In the genomic region with DNA sequence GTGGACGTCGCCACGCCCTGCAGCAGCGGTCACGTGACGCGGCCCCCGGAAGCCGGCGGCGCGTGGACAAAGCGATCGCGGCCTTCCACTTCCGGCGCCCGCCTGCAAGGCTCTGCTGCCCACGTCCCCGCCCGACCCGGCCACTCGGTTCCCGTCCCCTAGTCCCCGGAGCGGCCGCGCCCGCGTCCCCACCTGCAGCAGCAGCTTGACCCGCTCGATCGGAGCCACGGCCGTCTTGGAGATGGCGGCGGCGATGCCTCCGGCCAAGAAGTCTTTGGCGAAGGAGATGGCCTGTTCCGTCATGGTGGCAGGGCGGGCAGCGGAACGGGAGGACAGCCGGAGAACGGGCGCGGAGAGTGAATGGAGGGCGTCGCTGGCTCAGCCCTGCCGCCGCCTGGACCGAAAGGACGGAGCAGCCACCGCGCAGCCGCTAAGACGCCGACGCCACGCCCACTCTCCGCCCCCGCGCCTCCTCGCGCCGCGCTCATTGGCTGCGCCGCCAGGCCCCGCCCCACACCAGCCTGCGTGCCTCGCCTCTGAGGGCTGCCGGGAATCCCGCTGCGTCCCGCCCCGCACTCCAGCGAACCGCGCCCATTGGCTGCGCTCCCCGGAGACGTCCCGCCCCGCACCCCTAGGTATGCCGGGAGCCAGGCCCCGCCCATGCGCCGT, we compare ENCODE assay signal across 8 cellular contexts. TPM values are rescaled to one million over a fixed set of nuclear protein-coding genes. Genes with fewer than 3 reads are reported as not detected.
DNase-seq lines count a peak whose midpoint lies in the region; ATAC-seq and TF ChIP-seq lines count a peak whose summit lies in the region.

SLC25A6 (minus strand) TSS at position 407 of the 669 bp plus-strand sequence; CDS start at position 303, 104 bp downstream.

- no peaks in the 10 kb centered on the region for H3K9me3 ChIP-seq in BE2C

- no peaks in the 10 kb centered on the region for H3K27me3 ChIP-seq in BE2C

- H3K4me1 Mint-ChIP-seq in activated CD8-positive, alpha-beta T cell treated with anti-CD3 and anti-CD28 coated beads for 36 hours (ENCODE audit: low read depth): peaks cover 52% of the 10 kb centered on the region
- H3K4me1 Mint-ChIP-seq in endothelial cell (ENCODE audit: unreplicated experiment): peaks cover 19% of the 10 kb centered on the region

- peak within 1 kb of the TSS; percentile 97 for H3K27ac Mint-ChIP-seq in activated CD8-positive, alpha-beta T cell treated with anti-CD3 and anti-CD28 coated beads for 36 hours
- H3K27ac Mint-ChIP-seq in endothelial cell (ENCODE audit: unreplicated experiment): peak within 1 kb of the TSS; percentile 89

- H3K4me3 ChIP-seq in BE2C (ENCODE audit: low read depth, low read length): peak within 1 kb of the TSS; percentile 96

- peak within 1 kb of the TSS; percentile 91 for H3K4me3 Mint-ChIP-seq in activated CD8-positive, alpha-beta T cell treated with anti-CD3 and anti-CD28 coated beads for 36 hours
- peak within 1 kb of the TSS; percentile 94 for H3K4me3 Mint-ChIP-seq in endothelial cell (ENCODE audit: unreplicated experiment)

- no peaks in the 10 kb centered on the region for H3K4me1 ChIP-seq in BE2C

- H3K27me3 Mint-ChIP-seq in activated CD8-positive, alpha-beta T cell treated with anti-CD3 and anti-CD28 coated beads for 36 hours: no peaks in the 10 kb centered on the region
- peaks cover 33% of the 10 kb centered on the region for H3K27me3 Mint-ChIP-seq in endothelial cell (ENCODE audit: unreplicated experiment)

- POLR2A ChIA-PET in activated CD8-positive, alpha-beta T cell treated with anti-CD3 and anti-CD28 coated beads for 36 hours (lab: Charles Lee): no interaction called here

- no peaks in the 10 kb centered on the region for H3K9me3 Mint-ChIP-seq in activated CD8-positive, alpha-beta T cell treated with anti-CD3 and anti-CD28 coated beads for 36 hours
- H3K9me3 Mint-ChIP-seq in endothelial cell (ENCODE audit: unreplicated experiment): no peaks in the 10 kb centered on the region

- ATAC-seq in GM19455 (IDR thresholded peaks at IDR 0.05; ENCODE audit: unreplicated experiment): peak; percentile 91
- peak; percentile 98 for ATAC-seq in activated CD8-positive, alpha-beta T cell treated with anti-CD3 and anti-CD28 coated beads for 36 hours

- CTCF ChIA-PET in activated CD8-positive, alpha-beta T cell treated with anti-CD3 and anti-CD28 coated beads for 36 hours (lab: Charles Lee): no interaction called here

- intact Hi-C loops in activated CD8-positive, alpha-beta T cell treated with anti-CD3 and anti-CD28 coated beads for 36 hours (cut with micrococcal nuclease): no loop called here

- no peak for TF ChIP-seq CTCF in BE2C (IDR thresholded peaks at IDR 0.05; ENCODE audit: low read depth, low read length)
- TF ChIP-seq CTCF in activated CD8-positive, alpha-beta T cell treated with anti-CD3 and anti-CD28 coated beads for 36 hours (IDR thresholded peaks at IDR 0.05): peak; percentile 42
- TF ChIP-seq CTCF in endothelial cell (IDR thresholded peaks at IDR 0.05; ENCODE audit: unreplicated experiment): no peak

- DNase-seq in BE2C (peak; percentile 95), HPDE6-E6E7 (ENCODE audit: extremely low spot score) (peak; percentile 95), endothelial cell (ENCODE audit: low spot score) (peak; percentile 99), mucosa of gallbladder (ENCODE audit: low spot score) (peak; percentile 99), AML-193 (lab: John Stamatoyannopoulos, UW) (no peak)
- DNase-seq in activated CD8-positive, alpha-beta T cell treated with anti-CD3 and anti-CD28 coated beads for 36 hours: peak; percentile 99
- DNase-seq in stimulated activated CD8-positive, alpha-beta memory T cell treated with anti-CD3 and anti-CD28 coated beads, Interleukin-4, amount 100 ng/mL, for 48 hours: peak; percentile 100

- peaks cover 46% of the 10 kb centered on the region for H3K36me3 ChIP-seq in BE2C

- peaks cover 66% of the 10 kb centered on the region for H3K36me3 Mint-ChIP-seq in activated CD8-positive, alpha-beta T cell treated with anti-CD3 and anti-CD28 coated beads for 36 hours (ENCODE audit: low read depth)
- peaks cover 51% of the 10 kb centered on the region for H3K36me3 Mint-ChIP-seq in endothelial cell (ENCODE audit: low read depth, unreplicated experiment)

RNA-seq across cellular contexts. Expression of gene SLC25A6, which starts in this region (rescaled TPM):
- 1,228 TPM for polyA plus RNA-seq in BE2C (2012; ENCODE audit: insufficient read depth, insufficient read length, low read depth)
- 100 to 1,000 TPM; 460 to 476 TPM for total RNA-seq in activated CD8-positive, alpha-beta T cell treated with anti-CD3 and anti-CD28 coated beads for 36 hours
- total RNA-seq in endothelial cell (ENCODE audit: unreplicated experiment) (488 TPM), mucosa of gallbladder (329 TPM)

Comparison
In these comparisons a context has a peak if more than half of its experiments do, and no peak if none do; other contexts are left out.
1. DNase-seq: peak in BE2C (single experiment), HPDE6-E6E7 (single experiment), activated CD8-positive, alpha-beta T cell treated with anti-CD3 and anti-CD28 coated beads for 36 hours (single experiment), endothelial cell (single experiment), mucosa of gallbladder (single experiment) and stimulated activated CD8-positive, alpha-beta memory T cell treated with anti-CD3 and anti-CD28 coated beads, Interleukin-4, amount 100 ng/mL, for 48 hours (single experiment); none in AML-193 (0 of 2).